In the genomic region with DNA sequence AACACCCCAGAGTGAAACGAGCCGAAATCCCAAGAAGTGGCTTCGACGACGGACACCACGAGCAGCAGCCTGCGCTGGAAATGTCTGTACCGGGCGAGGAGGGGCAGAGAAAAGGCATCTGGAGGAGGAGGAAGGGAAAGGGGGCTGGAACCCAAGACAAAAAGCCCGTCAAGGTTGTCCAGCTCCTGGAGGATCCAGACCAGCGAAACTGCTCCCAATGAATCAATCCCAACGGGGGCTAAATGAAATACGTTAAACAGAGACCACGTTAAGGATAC, we compare ENCODE assay signal across 7 cellular contexts. TPM values are rescaled to one million over a fixed set of nuclear protein-coding genes. Genes with fewer than 3 reads are reported as not detected.
A peak's percentile ranks its signal among the peaks of the same experiment; 100 is the strongest.
DNase-seq lines count a peak whose midpoint lies in the region; ATAC-seq, FAIRE-seq and TF ChIP-seq lines count a peak whose summit lies in the region.

No MANE protein-coding gene starts in this region.

- H3K4me1 ChIP-seq in endothelial cell of umbilical vein (ENCODE audit: control insufficient read depth, extremely low read depth, insufficient read depth, low read length) = peaks cover 12% of the 10 kb centered on the region
- no peaks in the 10 kb centered on the region for H3K4me1 ChIP-seq in mucosa of stomach (ENCODE audit: control insufficient read depth, insufficient read depth, low read length)
- peaks cover 0 to 18% (median 8%) of the 10 kb centered on the region in 4 donors for H3K4me1 ChIP-seq in upper lobe of left lung

- H3K27ac ChIP-seq in endothelial cell of umbilical vein (ENCODE audit: insufficient read depth, low read depth, low read length) (peak overlapping the region; percentile 64), upper lobe of left lung (peak overlapping the region; percentile 88 to 94 (median 91))

- H3K4me3 ChIP-seq in endothelial cell of umbilical vein (replicated peaks in 1 of 3; ENCODE audit: insufficient read depth in 1 of 3, low read depth in 1 of 3, low read length in 3 of 3) (peak overlapping the region; percentile 98 to 99 (median 99)), mucosa of stomach (ENCODE audit: low read length) (peak overlapping the region; percentile 33), upper lobe of left lung (peak overlapping the region; percentile 58 to 96 (median 74))

- CTCF ChIA-PET in endothelial cell of umbilical vein (lab: Charles Lee) = interaction anchor here (0.9 to 2.3 kb wide), 4 partner anchors 13 to 109 kb away, joined by 3 to 16 read pairs (median 4); a partner anchor contains a TSS

- DNase-seq in EH (ENCODE audit: low read depth) = peak; percentile 51
- DNase-seq in T-helper 17 cell = no peak
- no peak for DNase-seq in endothelial cell of umbilical vein (ENCODE audit: low read depth, low spot score)
- peak in 1 of 2 donors; percentile 21 for DNase-seq in upper lobe of left lung

- H4K20me1 ChIP-seq in endothelial cell of umbilical vein (replicated peaks; ENCODE audit: control insufficient read depth, extremely low read depth, insufficient read depth, low read length) = peaks cover 2% of the 10 kb centered on the region

- WGBS in upper lobe of left lung, 2 donors = 0 to 2% methylated on average over 14 of the region's 14 CpGs

- H3K36me3 ChIP-seq in endothelial cell of umbilical vein (ENCODE audit: control insufficient read depth in 2 of 2, extremely low read depth in 1 of 2, insufficient read depth in 2 of 2, low read length in 2 of 2) (no peaks in the 10 kb centered on the region), mucosa of stomach (ENCODE audit: control insufficient read depth, insufficient read depth, low read length) (no peaks in the 10 kb centered on the region), upper lobe of left lung (no peaks in the 10 kb centered on the region)

- peak overlapping the region; percentile 94 for H3K4me3 Mint-ChIP-seq in T-helper 17 cell

- no peaks in the 10 kb centered on the region for H3K36me3 Mint-ChIP-seq in T-helper 17 cell (ENCODE audit: low read depth)

- peaks cover 0 to 4% of the 10 kb centered on the region in 2 experiments for H3K27me3 ChIP-seq in endothelial cell of umbilical vein (ENCODE audit: control insufficient read depth in 2 of 2, insufficient read depth in 2 of 2, low read length in 2 of 2)
- no peaks in the 10 kb centered on the region for H3K27me3 ChIP-seq in mucosa of stomach (ENCODE audit: control insufficient read depth, insufficient read depth, low read length)
- no peaks in the 10 kb centered on the region for H3K27me3 ChIP-seq in upper lobe of left lung

- peak overlapping the region; percentile 83 for H3K27ac Mint-ChIP-seq in T-helper 17 cell

- no peak for TF ChIP-seq EP300 in upper lobe of left lung (IDR thresholded peaks at IDR 0.05)

- H3K79me2 ChIP-seq in endothelial cell of umbilical vein (ENCODE audit: control insufficient read depth, insufficient read depth, low read length) = peaks cover 44% of the 10 kb centered on the region

- H3K9ac ChIP-seq in endothelial cell of umbilical vein (replicated peaks; ENCODE audit: extremely low read depth, insufficient read depth, low read length) (peak overlapping the region; percentile 91), mucosa of stomach (ENCODE audit: low read length) (peak overlapping the region; percentile 71)

- POLR2A ChIA-PET in endothelial cell of umbilical vein (lab: Charles Lee) = interaction anchor here (0.7 to 1.9 kb wide), 3 partner anchors 11 to 100 kb away, joined by 3 to 7 read pairs (median 6); a partner anchor contains a TSS

- FAIRE-seq in endothelial cell of umbilical vein (lab: Jason Lieb, UNC) = peak; percentile 59

- H3K9me3 ChIP-seq in T-helper 17 cell (ENCODE audit: control insufficient read depth, low read length, poor library complexity, severe bottlenecking) = no peaks in the 10 kb centered on the region
- no peaks in the 10 kb centered on the region for H3K9me3 ChIP-seq in endothelial cell of umbilical vein (replicated peaks; ENCODE audit: control insufficient read depth, insufficient read depth, low read length)
- no peaks in the 10 kb centered on the region for H3K9me3 ChIP-seq in mucosa of stomach (ENCODE audit: control insufficient read depth, low read length)
- H3K9me3 ChIP-seq in upper lobe of left lung = no peaks in the 10 kb centered on the region

- H3K4me1 Mint-ChIP-seq in T-helper 17 cell = peaks cover 31% of the 10 kb centered on the region

- dilution Hi-C loops in endothelial cell of umbilical vein (cut with MboI; ENCODE audit: extremely low pct_ligation_motif_present, low sequenced_read_pairs) = no loop called here

- no TSS peak for BruUV-seq in endothelial cell of umbilical vein (replicated peaks; lab: Mats Ljungman, UMichigan)

- ATAC-seq in HG03135 (IDR thresholded peaks at IDR 0.05; ENCODE audit: unreplicated experiment) (peak; percentile 2), T-helper 17 cell (peak; percentile 4), upper lobe of left lung (ENCODE audit: low FRiP score in 2 of 2) (peak; percentile 20 to 28), GM19397 (IDR thresholded peaks at IDR 0.05; ENCODE audit: unreplicated experiment) (no peak)

- peaks cover 13% of the 10 kb centered on the region for H3K27me3 Mint-ChIP-seq in T-helper 17 cell

- TF ChIP-seq POLR2A in endothelial cell of umbilical vein (IDR thresholded peaks at IDR 0.05; ENCODE audit: low read depth, low read length) = peak; percentile 54
- TF ChIP-seq POLR2A in upper lobe of left lung (IDR thresholded peaks at IDR 0.05) = no peak

- intact Hi-C loops in endothelial cell of umbilical vein (cut with micrococcal nuclease) = loop anchor here (1.0 kb wide), 1 partner anchor 92 kb away; no protein-coding TSS in a partner anchor

- peak overlapping the region; percentile 97 for H2AFZ ChIP-seq in endothelial cell of umbilical vein (ENCODE audit: low read depth, low read length)

- TF ChIP-seq CTCF in endothelial cell of umbilical vein (IDR thresholded peaks at IDR 0.05; ENCODE audit: extremely low read depth in 1 of 2, insufficient read depth in 1 of 2, low read depth in 1 of 2, low read length in 2 of 2) = no peak
- TF ChIP-seq CTCF in upper lobe of left lung (IDR thresholded peaks at IDR 0.05) = no peak

- peak overlapping the region; percentile 100 for H3K4me2 ChIP-seq in endothelial cell of umbilical vein (ENCODE audit: insufficient read depth, low read length)

- no peaks in the 10 kb centered on the region for H3K9me1 ChIP-seq in endothelial cell of umbilical vein (replicated peaks; ENCODE audit: control insufficient read depth, extremely low read depth, insufficient read depth, low read length)

TF ChIP-seq in endothelial cell of umbilical vein, 7 proteins besides CTCF, POLR2A, EP300 and RAD21:
- TF ChIP-seq FOS (IDR thresholded peaks at IDR 0.05; ENCODE audit: borderline replicate concordance, insufficient read depth, low read length) = no peak
- TF ChIP-seq MYC (IDR thresholded peaks at IDR 0.05; ENCODE audit: low read depth, low read length) = no peak
- TF ChIP-seq GATA2 (IDR thresholded peaks at IDR 0.05; ENCODE audit: insufficient read depth, insufficient read length, low read depth, low read length) = no peak
- TF ChIP-seq POLR2AphosphoS5 (IDR thresholded peaks at IDR 0.05; ENCODE audit: insufficient read depth, low read depth, low read length) = no peak
- no peak for TF ChIP-seq JUN (IDR thresholded peaks at IDR 0.05; ENCODE audit: borderline replicate concordance, insufficient read depth, insufficient read length, low read depth)
- TF ChIP-seq EZH2 (IDR thresholded peaks at IDR 0.05; ENCODE audit: borderline replicate concordance, low read depth, low read length, severe bottlenecking) = no peak
- TF ChIP-seq, protein P1, sequence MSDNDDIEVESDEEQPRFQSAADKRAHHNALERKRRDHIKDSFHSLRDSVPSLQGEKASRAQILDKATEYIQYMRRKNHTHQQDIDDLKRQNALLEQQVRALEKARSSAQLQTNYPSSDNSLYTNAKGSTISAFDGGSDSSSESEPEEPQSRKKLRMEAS (IDR thresholded peaks at IDR 0.05; ENCODE audit: insufficient read depth, insufficient read length) = no peak

RNA-seq across cellular contexts. Expression of a gene that starts 0.5 kb away (rescaled TPM):
- 10 to 100 TPM; 10.8 to 15.2 TPM for total RNA-seq in T-helper 17 cell
- total RNA-seq in endothelial cell of umbilical vein = 76.8 and 77.4 TPM in 2 replicates
- polyA plus RNA-seq in endothelial cell of umbilical vein = 14.8 and 21.1 TPM in 2 replicates
- 20.2 and 22.4 TPM in 2 replicates for polyA plus RNA-seq in endothelial cell of umbilical vein (2011; cell fraction: cytosol; rRNA removed)
- 60.7 and 81.0 TPM in 2 replicates for polyA plus RNA-seq in endothelial cell of umbilical vein (2011; cell fraction: nucleus; rRNA removed)
- 36.1 and 52.3 TPM in 2 replicates for polyA plus RNA-seq in endothelial cell of umbilical vein (2012)
- polyA minus RNA-seq in endothelial cell of umbilical vein = 104 and 121 TPM in 2 replicates
- 29.4 TPM for polyA minus RNA-seq in endothelial cell of umbilical vein (2011; cell fraction: cytosol; rRNA and poly(A)+ RNA removed)
- 122 and 172 TPM in 2 replicates for polyA minus RNA-seq in endothelial cell of umbilical vein (2011; cell fraction: nucleus; rRNA and poly(A)+ RNA removed)
- total RNA-seq in upper lobe of left lung = 100 to 1,000 TPM in 2 of 6 donors, 10 to 100 TPM in 4; 66.7 to 128 (median 91.2) TPM

Comparison
In these comparisons a context has a peak if more than half of its experiments do, and no peak if none do; other contexts are left out.
1. H3K4me3 ChIP-seq: peak in every context shown above with its lines; median percentile 99 in endothelial cell of umbilical vein; 74 in upper lobe of left lung; 33 in mucosa of stomach.